In genomic region chr15:36831125-36831914, GRCh38 we compare ENCODE assay signal across 11 cellular contexts.
DNase-seq lines count a peak whose midpoint lies in the region; ATAC-seq, FAIRE-seq and TF ChIP-seq lines count a peak whose summit lies in the region.
"Had no signal": no experiment of that assay in that cellular context is flagged by ENCODE, and none has a peak within 500 bp of the region (broad histone marks: within the 10 kb centered on the region; RNA-seq: fewer than 3 reads in every experiment).

No MANE protein-coding gene starts in this region.

- H3K36me3 Mint-ChIP-seq in HFFc6 (ENCODE audit: low read depth), result peaks cover 18% of the 10 kb centered on the region
- H3K36me3 Mint-ChIP-seq: activated naive CD8-positive, alpha-beta T cell had no signal

- H3K4me2 ChIP-seq in neuronal stem cell (ENCODE audit: insufficient read depth, low read length, poor library complexity, severe bottlenecking), result no peak overlapping the region

- no peak overlapping the region for H3K9ac ChIP-seq in neuronal stem cell (ENCODE audit: low read depth, low read length, poor library complexity)

- H3K27ac Mint-ChIP-seq in HFFc6, result peak overlapping the region; percentile 97
- H3K27ac Mint-ChIP-seq: activated naive CD8-positive, alpha-beta T cell; H9 had no signal

- H3K27ac ChIP-seq in small intestine (ENCODE audit: low read depth in 1 of 2, low read length in 1 of 2) (no peak overlapping the region), neuronal stem cell (replicated peaks; ENCODE audit: low read length) (no peak overlapping the region)
- H3K27ac ChIP-seq: SJSA1 had no signal

- no peak overlapping the region for H2BK5ac ChIP-seq in neuronal stem cell (ENCODE audit: low read length)

- no peak overlapping the region for H3K23ac ChIP-seq in neuronal stem cell (ENCODE audit: low read depth, low read length, poor library complexity)

- FAIRE-seq in small intestine (lab: Jason Lieb, UNC), result no peak

- no peak overlapping the region for H2AFZ ChIP-seq in neuronal stem cell (ENCODE audit: low read length)

- no peaks in the 10 kb centered on the region for H3K27me3 Mint-ChIP-seq in HFFc6 (ENCODE audit: insufficient read depth)

- peak overlapping the region; percentile 46; the same call in 1 of the 2 replicates for H3K4me3 Mint-ChIP-seq in HFFc6
- H3K4me3 Mint-ChIP-seq: activated naive CD8-positive, alpha-beta T cell; H9 had no signal

- TF ChIP-seq CTCF in HFFc6 (IDR thresholded peaks at IDR 0.05), result no peak

- peaks cover 78% of the 10 kb centered on the region for H3K4me1 Mint-ChIP-seq in HFFc6 (ENCODE audit: low read depth)
- H3K4me1 Mint-ChIP-seq: H9 had no signal

- H2AK5ac ChIP-seq in neuronal stem cell (ENCODE audit: low read depth, low read length), result no peak overlapping the region

- no peaks in the 10 kb centered on the region for H3K9me3 Mint-ChIP-seq in HFFc6
- H3K9me3 Mint-ChIP-seq: H9 had no signal

- H2BK120ac ChIP-seq in neuronal stem cell (ENCODE audit: low read depth, low read length), result no peak overlapping the region

- H3K14ac ChIP-seq in neuronal stem cell (ENCODE audit: low read length), result no peak overlapping the region

- no peak overlapping the region for H3K18ac ChIP-seq in neuronal stem cell (ENCODE audit: low read length)

- H4K91ac ChIP-seq in neuronal stem cell (ENCODE audit: low read depth, low read length, poor library complexity), result no peak overlapping the region

- no peak overlapping the region for H2BK12ac ChIP-seq in neuronal stem cell (ENCODE audit: low read length)

- H3K9me3 ChIP-seq in small intestine (ENCODE audit: control insufficient read depth, low read depth) (no peaks in the 10 kb centered on the region), neuronal stem cell (replicated peaks in 1 of 2; ENCODE audit: control insufficient read depth in 2 of 2, insufficient read depth in 1 of 2, low read depth in 1 of 2, low read length in 2 of 2) (no peaks in the 10 kb centered on the region)
- H3K9me3 ChIP-seq: SJSA1 had no signal

- H2BK15ac ChIP-seq in neuronal stem cell (ENCODE audit: low read length), result no peak overlapping the region

- H4K8ac ChIP-seq in neuronal stem cell (ENCODE audit: low read depth, low read length), result no peak overlapping the region

- whole genome bisulfite sequencing in small intestine, 3 donors, result 75 to 79% (median 76%) methylated on average over 2 of the region's 2 CpGs
- WGBS in neuronal stem cell (ENCODE audit: extremely low coverage in 2 of 2, insufficient read length in 2 of 2, insufficient replicate concordance in 1 of 2), 2 donors, result 100% methylated on average over 1 of the region's 2 CpGs; no CpG with 5 or more reads in 1 of the 2 donors

- H3K27me3 ChIP-seq in small intestine (ENCODE audit: control insufficient read depth in 2 of 2, insufficient read depth in 2 of 2, low read length in 2 of 2) (no peaks in the 10 kb centered on the region), neuronal stem cell (ENCODE audit: control insufficient read depth in 3 of 3, insufficient read depth in 3 of 3, low read depth in 1 of 3, low read length in 3 of 3) (no peaks in the 10 kb centered on the region)
- H3K27me3 ChIP-seq: SJSA1 had no signal

- H3K4ac ChIP-seq in neuronal stem cell (ENCODE audit: low read length), result no peak overlapping the region

- H3K36me3 ChIP-seq in small intestine (ENCODE audit: control insufficient read depth in 2 of 2, insufficient read depth in 2 of 2, low read length in 2 of 2) (no peaks in the 10 kb centered on the region), neuronal stem cell (replicated peaks in 1 of 2; ENCODE audit: control insufficient read depth in 2 of 2, insufficient read depth in 2 of 2, low read length in 2 of 2) (no peaks in the 10 kb centered on the region)
- H3K36me3 ChIP-seq: SJSA1 had no signal

- peak; percentile 97 for DNase-seq in HFFc6
- DNase-seq in HS-27A (ENCODE audit: low read depth), result peak; percentile 92
- DNase-seq in kidney tubule cell (ENCODE audit: low spot score), result peak; percentile 97
- DNase-seq in small intestine, result no peak
- DNase-seq in cerebellar nuclear complex (lab: John Stamatoyannopoulos, UW), result no peak
- DNase-seq in SKM-1 treated with dmso at 0.1 percent for 144 hours (lab: John Stamatoyannopoulos, UW; ENCODE audit: unreplicated experiment), result no peak
- DNase-seq in neuronal stem cell (ENCODE audit: low spot score), result no peak
- DNase-seq: H9 had no signal

- H3K79me1 ChIP-seq in neuronal stem cell (ENCODE audit: low read depth, low read length), result no peaks in the 10 kb centered on the region

- ATAC-seq in GM18520 (IDR thresholded peaks at IDR 0.05; ENCODE audit: unreplicated experiment), result peak; percentile 97

- no peaks in the 10 kb centered on the region for H3K4me1 ChIP-seq in small intestine (ENCODE audit: control insufficient read depth in 2 of 2, insufficient read depth in 1 of 2, low read depth in 1 of 2, low read length in 1 of 2)
- H3K4me1 ChIP-seq in neuronal stem cell (ENCODE audit: control insufficient read depth in 2 of 2, insufficient read depth in 1 of 2, low read depth in 1 of 2, low read length in 2 of 2), result peaks cover 0 to 2% of the 10 kb centered on the region in 2 donors
- H3K4me1 ChIP-seq: SJSA1 had no signal

- H3K4me3 ChIP-seq in small intestine (ENCODE audit: low read depth in 1 of 2, low read length in 2 of 2) (no peak overlapping the region), neuronal stem cell (ENCODE audit: low read length in 2 of 2) (no peak overlapping the region)
- H3K4me3 ChIP-seq: SJSA1 had no signal

Comparison
In these comparisons a context has a peak if more than half of its experiments do, and no peak if none do; other contexts are left out.
1. DNase-seq: peak in HFFc6 (single experiment), HS-27A (single experiment) and kidney tubule cell (single experiment); none in small intestine (single experiment), cerebellar nuclear complex (0 of 2), SKM-1 treated with dmso at 0.1 percent for 144 hours (single experiment) and neuronal stem cell (single experiment).